Comparison of ENCODE assay signal across 19 cellular contexts in the genomic region with DNA sequence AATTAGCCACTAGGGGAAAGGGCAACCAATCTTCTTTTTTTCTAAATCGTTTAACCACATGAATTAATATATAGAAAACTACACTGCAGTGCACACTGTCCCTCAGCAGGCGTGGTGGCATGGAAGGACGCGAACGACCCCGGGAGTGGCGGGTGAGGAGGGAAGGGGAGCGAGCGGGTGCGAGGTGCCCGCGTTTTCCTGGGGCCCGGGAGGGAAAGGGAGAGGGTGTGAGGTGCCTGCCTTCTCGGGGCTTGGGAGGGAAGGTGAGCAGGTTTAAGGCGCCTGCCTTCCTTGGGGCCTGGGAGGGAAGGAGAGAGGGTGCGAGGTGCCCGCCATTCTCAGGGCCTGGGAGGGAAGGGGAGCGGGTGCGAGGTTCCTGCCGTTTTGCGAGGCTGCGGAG. TPM values are rescaled to one million over a fixed set of nuclear protein-coding genes. Genes with fewer than 3 reads are reported as not detected.
A peak's percentile ranks its signal among the peaks of the same experiment; 100 is the strongest.
DNase-seq lines count a peak whose midpoint lies in the region; ATAC-seq and TF ChIP-seq lines count a peak whose summit lies in the region.
"Had no signal": no experiment of that assay in that cellular context is flagged by ENCODE, and none has a peak within 500 bp of the region (broad histone marks: within the 10 kb centered on the region; RNA-seq: fewer than 3 reads in every experiment).

No MANE protein-coding gene starts in this region.

- WGBS in gastroesophageal sphincter (ENCODE audit: low coverage in 1 of 2), 2 donors: 0 to 27% methylated on average over 1 to 15 of the region's 22 CpGs

- no peaks in the 10 kb centered on the region for H3K4me1 Mint-ChIP-seq in HFFc6 (ENCODE audit: low read depth)
- H3K4me1 Mint-ChIP-seq in endothelial cell (ENCODE audit: unreplicated experiment): no peaks in the 10 kb centered on the region
- H3K4me1 Mint-ChIP-seq in immature natural killer cell: peaks cover 0 to 5% of the 10 kb centered on the region in 2 donors

- H3K9me3 Mint-ChIP-seq in HFFc6 (peaks cover 45% of the 10 kb centered on the region), endothelial cell (ENCODE audit: unreplicated experiment) (peaks cover 24% of the 10 kb centered on the region), immature natural killer cell (peaks cover 4 to 28% (median 21%) of the 10 kb centered on the region in 6 donors)

- H3K9ac ChIP-seq in ES-I3 (ENCODE audit: low read depth, low read length): peak overlapping the region; percentile 34; the same call in 1 of the 2 replicates
- H3K9ac ChIP-seq: BLaER1 had no signal

- H3K27me3 Mint-ChIP-seq in HFFc6 (ENCODE audit: insufficient read depth): peaks cover 2% of the 10 kb centered on the region; the same call in 1 of the 2 replicates
- peaks cover 25% of the 10 kb centered on the region for H3K27me3 Mint-ChIP-seq in endothelial cell (ENCODE audit: unreplicated experiment)
- H3K27me3 Mint-ChIP-seq in immature natural killer cell (ENCODE audit: low read depth in 3 of 3): peaks cover 3 to 23% (median 7%) of the 10 kb centered on the region in 3 donors

- H3K4me1 ChIP-seq in ES-I3 (ENCODE audit: insufficient read depth, low read length): no peaks in the 10 kb centered on the region
- no peaks in the 10 kb centered on the region for H3K4me1 ChIP-seq in gastroesophageal sphincter
- H3K4me1 ChIP-seq: A549, BLaER1 had no signal

- no peak overlapping the region for H3K27ac ChIP-seq in gastroesophageal sphincter
- no peak overlapping the region for H3K27ac ChIP-seq in substantia nigra (ENCODE audit: low read depth, low read length, poor library complexity, severe bottlenecking)
- H3K27ac ChIP-seq: A549, BLaER1, HL-60, SK-N-MC had no signal

- H3K4me3 ChIP-seq in gastroesophageal sphincter: no peak overlapping the region
- H3K4me3 ChIP-seq: A549, BLaER1, SK-N-MC had no signal

- H3K27me3 ChIP-seq in gastroesophageal sphincter: peaks cover 48% of the 10 kb centered on the region
- H3K27me3 ChIP-seq: BLaER1 had no signal

- TF ChIP-seq CTCF in HFFc6 (IDR thresholded peaks at IDR 0.05) (peak; percentile 36; the same call in 1 of the 2 replicates), endothelial cell (IDR thresholded peaks at IDR 0.05; ENCODE audit: unreplicated experiment) (peak; percentile 25), gastroesophageal sphincter (IDR thresholded peaks at IDR 0.05) (no peak)

- H3K36me3 Mint-ChIP-seq in HFFc6 (ENCODE audit: low read depth) (no peaks in the 10 kb centered on the region), endothelial cell (ENCODE audit: low read depth, unreplicated experiment) (peaks cover 16% of the 10 kb centered on the region), immature natural killer cell (peaks cover 0 to 6% (median 0%) of the 10 kb centered on the region in 3 donors)
- H3K36me3 Mint-ChIP-seq: CD8-positive, alpha-beta T cell had no signal

- TF ChIP-seq EP300 in gastroesophageal sphincter (IDR thresholded peaks at IDR 0.05): no peak

- no peak for ATAC-seq in gastroesophageal sphincter
- no peak for ATAC-seq in GM19467 (IDR thresholded peaks at IDR 0.05; ENCODE audit: unreplicated experiment)
- ATAC-seq: A549; CD8-positive, alpha-beta T cell had no signal

- no peak for TF ChIP-seq POLR2A in gastroesophageal sphincter (IDR thresholded peaks at IDR 0.05)

- H3K36me3 ChIP-seq in ES-I3 (ENCODE audit: insufficient read depth, low read length) (no peaks in the 10 kb centered on the region), gastroesophageal sphincter (no peaks in the 10 kb centered on the region)
- H3K36me3 ChIP-seq: BLaER1 had no signal

- H3K4me3 Mint-ChIP-seq in HFFc6 (no peak overlapping the region), endothelial cell (ENCODE audit: unreplicated experiment) (no peak overlapping the region), immature natural killer cell (peak overlapping the region in 4 of 5 donors; percentile 12 to 59 (median 51))
- H3K4me3 Mint-ChIP-seq: CD8-positive, alpha-beta T cell had no signal

- H3K27ac Mint-ChIP-seq in HFFc6: no peak overlapping the region
- H3K27ac Mint-ChIP-seq in endothelial cell (ENCODE audit: unreplicated experiment): no peak overlapping the region
- H3K27ac Mint-ChIP-seq in immature natural killer cell: peak overlapping the region in 1 of 6 donors; percentile 12
- H3K27ac Mint-ChIP-seq: CD8-positive, alpha-beta T cell had no signal

- DNase-seq in HFFc6 (no peak), endothelial cell (ENCODE audit: low spot score) (no peak), immature natural killer cell (no peak), NCI-H2107 treated with DMSO at 0.1 percent for 48 hours (lab: John Stamatoyannopoulos, UW; ENCODE audit: unreplicated experiment) (no peak), substantia nigra (lab: John Stamatoyannopoulos, UW) (no peak)
- DNase-seq: CD8-positive, alpha-beta T cell; NCI-H1092 treated with DMSO at 0.1 percent for 48 hours; NCI-H1694 treated with DMSO at 0.1 percent for 48 hours; NCI-H510A treated with DMSO at 0.1 percent for 48 hours; NCI-H82; OCI-M1; Right ventricle myocardium superior had no signal

- H3K9me3 ChIP-seq in ES-I3 (ENCODE audit: control insufficient read depth, insufficient read depth, low read length) (no peaks in the 10 kb centered on the region; the same call in 1 of the 2 replicates), gastroesophageal sphincter (peaks cover 0 to 41% (median 0%) of the 10 kb centered on the region in 3 donors)
- H3K9me3 ChIP-seq: A549 had no signal

RNA-seq across cellular contexts. Expression of gene GAB4, which starts 0.8 kb away (rescaled TPM):
- total RNA-seq in HFFc6 (2021; fragmentation: NEBNext Ultra II Directional; extraction: Animal tissue kit (Norgen Biotek cat#: 25700)): not detected
- 0.36 TPM for total RNA-seq in endothelial cell (ENCODE audit: unreplicated experiment)
- under 1 TPM in 1 of 3 donors, not detected in 2; 0.08 TPM for polyA plus RNA-seq in immature natural killer cell
- not detected for total RNA-seq in gastroesophageal sphincter
- total RNA-seq: Right ventricle myocardium superior had no signal
- polyA plus RNA-seq: A549 had no signal

Comparison
In these comparisons a context has a peak if more than half of its experiments do, and no peak if none do; other contexts are left out.
1. H3K4me3 Mint-ChIP-seq: peak in immature natural killer cell (4 of 5); none in HFFc6 (single experiment) and endothelial cell (single experiment).
2. CTCF ChIP-seq: peak in HFFc6 (single experiment) and endothelial cell (single experiment); none in gastroesophageal sphincter (0 of 4).